In genomic region chr6:123715243-123715863, GRCh38 we compare ENCODE assay signal across 8 cellular contexts.
DNase-seq lines count a peak whose midpoint lies in the region; ATAC-seq and TF ChIP-seq lines count a peak whose summit lies in the region.

No MANE protein-coding gene starts in this region.

- TF ChIP-seq RAD21 in Ishikawa (IDR thresholded peaks at IDR 0.05; ENCODE audit: low read depth), result peak; percentile 63

- no peak for TF ChIP-seq EP300 in Ishikawa (IDR thresholded peaks at IDR 0.05; ENCODE audit: borderline replicate concordance)

- in situ Hi-C loops in SK-MEL-5 (cut with HindIII; ENCODE audit: low pct_unique_long_range_greater_than_20kb, low sequenced_read_pairs), result loop anchor here (25.0 kb wide), 1 partner anchor 303 kb away; no protein-coding TSS in a partner anchor

- DNase-seq in Ammon's horn (ENCODE audit: low spot score), result peak; percentile 32
- DNase-seq in SK-MEL-5 (ENCODE audit: low read depth, low spot score), result peak; percentile 62
- DNase-seq in glomerular visceral epithelial cell (ENCODE audit: extremely low spot score), result peak; percentile 25
- DNase-seq in stromal cell of bone marrow (ENCODE audit: low read depth), result peak; percentile 10
- no peak for DNase-seq in NCI-H1930 (lab: John Stamatoyannopoulos, UW)
- no peak for DNase-seq in activated gamma-delta T cell treated with Interleukin-2 at 50 U/mL for 16 hours

- peak; percentile 47 for ATAC-seq in GM19324 (IDR thresholded peaks at IDR 0.05; ENCODE audit: low FRiP score, unreplicated experiment)

TF ChIP-seq in Ishikawa, 13 proteins besides CTCF, POLR2A, EP300 and RAD21:
- TF ChIP-seq CREB1 (IDR thresholded peaks at IDR 0.05; ENCODE audit: low read depth), result no peak
- TF ChIP-seq TAF1 (IDR thresholded peaks at IDR 0.05; ENCODE audit: low read depth), result no peak
- TF ChIP-seq, protein P1, sequence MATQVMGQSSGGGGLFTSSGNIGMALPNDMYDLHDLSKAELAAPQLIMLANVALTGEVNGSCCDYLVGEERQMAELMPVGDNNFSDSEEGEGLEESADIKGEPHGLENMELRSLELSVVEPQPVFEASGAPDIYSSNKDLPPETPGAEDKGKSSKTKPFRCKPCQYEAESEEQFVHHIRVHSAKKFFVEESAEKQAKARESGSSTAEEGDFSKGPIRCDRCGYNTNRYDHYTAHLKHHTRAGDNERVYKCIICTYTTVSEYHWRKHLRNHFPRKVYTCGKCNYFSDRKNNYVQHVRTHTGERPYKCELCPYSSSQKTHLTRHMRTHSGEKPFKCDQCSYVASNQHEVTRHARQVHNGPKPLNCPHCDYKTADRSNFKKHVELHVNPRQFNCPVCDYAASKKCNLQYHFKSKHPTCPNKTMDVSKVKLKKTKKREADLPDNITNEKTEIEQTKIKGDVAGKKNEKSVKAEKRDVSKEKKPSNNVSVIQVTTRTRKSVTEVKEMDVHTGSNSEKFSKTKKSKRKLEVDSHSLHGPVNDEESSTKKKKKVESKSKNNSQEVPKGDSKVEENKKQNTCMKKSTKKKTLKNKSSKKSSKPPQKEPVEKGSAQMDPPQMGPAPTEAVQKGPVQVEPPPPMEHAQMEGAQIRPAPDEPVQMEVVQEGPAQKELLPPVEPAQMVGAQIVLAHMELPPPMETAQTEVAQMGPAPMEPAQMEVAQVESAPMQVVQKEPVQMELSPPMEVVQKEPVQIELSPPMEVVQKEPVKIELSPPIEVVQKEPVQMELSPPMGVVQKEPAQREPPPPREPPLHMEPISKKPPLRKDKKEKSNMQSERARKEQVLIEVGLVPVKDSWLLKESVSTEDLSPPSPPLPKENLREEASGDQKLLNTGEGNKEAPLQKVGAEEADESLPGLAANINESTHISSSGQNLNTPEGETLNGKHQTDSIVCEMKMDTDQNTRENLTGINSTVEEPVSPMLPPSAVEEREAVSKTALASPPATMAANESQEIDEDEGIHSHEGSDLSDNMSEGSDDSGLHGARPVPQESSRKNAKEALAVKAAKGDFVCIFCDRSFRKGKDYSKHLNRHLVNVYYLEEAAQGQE (IDR thresholded peaks at IDR 0.05; ENCODE audit: low read depth), result no peak

Comparison
In these comparisons a context has a peak if more than half of its experiments do, and no peak if none do; other contexts are left out.
1. DNase-seq: peak in Ammon's horn (single experiment), SK-MEL-5 (single experiment), glomerular visceral epithelial cell (single experiment) and stromal cell of bone marrow (single experiment); none in NCI-H1930 (0 of 2) and activated gamma-delta T cell treated with Interleukin-2 at 50 U/mL for 16 hours (single experiment).